Comparison of ENCODE assay signal across 13 cellular contexts in the genomic region with DNA sequence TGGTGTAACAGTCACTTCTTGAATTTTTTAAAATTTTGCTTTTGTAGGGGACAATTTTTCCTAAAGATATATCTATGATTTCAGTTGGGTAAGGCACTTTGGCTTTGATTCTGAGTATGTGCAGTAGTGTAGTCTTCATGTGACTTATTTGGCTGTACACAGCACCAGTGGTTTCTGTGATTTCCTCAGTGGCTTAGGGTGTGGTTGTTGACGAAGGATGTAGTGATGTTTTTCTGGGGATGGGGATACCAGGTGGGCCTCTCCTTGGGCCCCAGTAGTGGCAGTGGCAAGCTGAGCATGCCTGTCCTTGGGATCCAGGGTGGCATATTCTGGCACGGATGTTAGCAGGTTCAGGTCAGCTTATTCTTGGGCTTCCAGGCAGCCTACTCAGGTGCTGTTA.
"Had no signal": no experiment of that assay in that cellular context is flagged by ENCODE, and none has a peak within 500 bp of the region (broad histone marks: within the 10 kb centered on the region; RNA-seq: fewer than 3 reads in every experiment).

No MANE protein-coding gene starts in this region.

- H3K27ac Mint-ChIP-seq: activated naive CD4-positive, alpha-beta T cell treated with anti-CD3 and anti-CD28 coated beads, Interleukin-2, amount 50 U/mL, for 24 hours; activated T-helper 1 cell treated with anti-CD3 and anti-CD28 coated beads, Interleukin-12 subunit alpha, Interleukin-12 subunit beta, Interleukin-2, Interleukin-4 antibody, amounts not matched to agents 30 ng/mL and 10 ng/mL and 1 ng/mL, durations not matched to agents 14 hours and 24 hours and 36 hours had no signal

- DNase-seq: activated CD4-positive, alpha-beta T cell treated with anti-CD3 and anti-CD28 coated beads for 4 hours; activated CD8-positive, alpha-beta memory T cell treated with anti-CD3 and anti-CD28 coated beads, Interleukin-2, amount 50 U/mL, for 48 hours; activated effector memory CD4-positive, alpha-beta T cell treated with Interleukin-2 at 50 U/mL for 16 hours; activated naive CD4-positive, alpha-beta T cell; activated T-cell treated with anti-CD3 and anti-CD28 coated beads, Interleukin-2, amount 50 U/mL, for 1 hour; KG1; NCI-H226; SIG-M5 had no signal

- H3K4me3 ChIP-seq: breast epithelium, SK-N-MC had no signal

- H3K36me3 ChIP-seq: breast epithelium had no signal

- H3K9me3 Mint-ChIP-seq: activated naive CD4-positive, alpha-beta T cell treated with anti-CD3 and anti-CD28 coated beads, Interleukin-2, amount 50 U/mL, for 24 hours; activated T-helper 1 cell treated with anti-CD3 and anti-CD28 coated beads, Interleukin-12 subunit alpha, Interleukin-12 subunit beta, Interleukin-2, Interleukin-4 antibody, amounts not matched to agents 30 ng/mL and 10 ng/mL and 1 ng/mL, durations not matched to agents 14 hours and 24 hours and 36 hours; central memory CD8-positive, alpha-beta T cell had no signal

- H3K36me3 Mint-ChIP-seq: activated naive CD4-positive, alpha-beta T cell treated with anti-CD3 and anti-CD28 coated beads, Interleukin-2, amount 50 U/mL, for 24 hours had no signal

- H3K4me1 ChIP-seq: breast epithelium had no signal

- H3K4me3 Mint-ChIP-seq: activated naive CD4-positive, alpha-beta T cell treated with anti-CD3 and anti-CD28 coated beads, Interleukin-2, amount 50 U/mL, for 24 hours; activated T-helper 1 cell treated with anti-CD3 and anti-CD28 coated beads, Interleukin-12 subunit alpha, Interleukin-12 subunit beta, Interleukin-2, Interleukin-4 antibody, amounts not matched to agents 30 ng/mL and 10 ng/mL and 1 ng/mL, durations not matched to agents 14 hours and 24 hours and 36 hours; central memory CD8-positive, alpha-beta T cell had no signal

- H3K27ac ChIP-seq: breast epithelium, SK-N-MC had no signal

- H3K4me1 Mint-ChIP-seq: activated naive CD4-positive, alpha-beta T cell treated with anti-CD3 and anti-CD28 coated beads, Interleukin-2, amount 50 U/mL, for 24 hours; central memory CD8-positive, alpha-beta T cell had no signal

- H3K27me3 ChIP-seq: breast epithelium had no signal
